21 cellular contexts compared by ENCODE assay signal in the genomic region with DNA sequence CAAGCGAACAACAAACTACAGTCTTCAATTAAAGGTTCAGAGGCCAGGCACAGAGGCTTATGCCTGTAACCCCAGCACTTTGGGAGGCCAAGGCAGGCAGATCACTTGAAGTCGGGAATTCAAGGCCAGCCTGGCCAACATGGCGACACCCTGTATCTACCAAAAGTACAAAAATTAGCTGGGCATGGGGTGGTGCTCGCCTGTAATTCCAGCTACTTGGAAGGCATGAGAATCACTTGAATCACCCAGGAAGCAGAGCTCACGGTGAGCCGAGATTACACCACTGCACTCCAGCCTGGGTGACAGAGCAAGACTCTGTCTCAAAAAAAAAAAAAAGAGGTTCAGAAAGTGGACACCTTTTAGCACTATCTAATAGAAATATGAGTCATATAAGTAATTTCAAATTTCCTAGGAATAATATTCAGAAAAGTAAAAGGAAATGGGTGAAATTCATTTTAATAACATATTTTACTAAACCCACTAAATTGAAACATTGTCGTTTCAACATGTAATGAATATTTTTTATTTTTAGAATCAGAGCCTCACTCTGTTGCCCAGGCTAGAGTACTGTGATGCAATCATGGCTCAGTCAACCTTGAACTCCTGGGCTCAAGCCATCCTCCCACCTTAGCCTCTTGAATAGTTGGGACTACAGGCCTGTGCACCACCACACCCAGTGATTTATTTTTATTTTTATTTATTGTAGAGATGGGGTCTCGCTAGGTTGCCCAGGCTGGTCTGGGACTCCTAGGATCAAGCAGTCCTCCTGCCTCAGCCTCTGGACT. TPM values are rescaled to one million over a fixed set of nuclear protein-coding genes. Genes with fewer than 3 reads are reported as not detected.
A peak's percentile ranks its signal among the peaks of the same experiment; 100 is the strongest.
DNase-seq lines count a peak whose midpoint lies in the region; ATAC-seq and TF ChIP-seq lines count a peak whose summit lies in the region.
"Had no signal": no experiment of that assay in that cellular context is flagged by ENCODE, and none has a peak within 500 bp of the region (broad histone marks: within the 10 kb centered on the region; RNA-seq: fewer than 3 reads in every experiment).

No MANE protein-coding gene starts in this region.

- H3K9me3 ChIP-seq in Panc1 (ENCODE audit: control insufficient read depth, insufficient read depth, low read depth, low read length) (no peaks in the 10 kb centered on the region), skeletal muscle satellite cell (replicated peaks; ENCODE audit: low read length) (no peaks in the 10 kb centered on the region)
- H3K9me3 ChIP-seq: SJSA1, spleen, tibial nerve had no signal

- BruUV-seq in Panc1 (replicated peaks; lab: Mats Ljungman, UMichigan): no TSS peak

- in situ Hi-C loops in Panc1 (cut with HindIII; ENCODE audit: low pct_unique_long_range_greater_than_20kb, low sequenced_read_pairs): no loop called here

- H3K27ac ChIP-seq in Panc1 (ENCODE audit: low read length): peak overlapping the region; percentile 41
- H3K27ac ChIP-seq: tibial nerve had no signal

- H3K36me3 Mint-ChIP-seq in activated naive CD4-positive, alpha-beta T cell treated with anti-CD3 and anti-CD28 coated beads for 36 hours (ENCODE audit: low read depth): no peaks in the 10 kb centered on the region
- H3K36me3 Mint-ChIP-seq: activated CD8-positive, alpha-beta memory T cell treated with anti-CD3 and anti-CD28 coated beads, Interleukin-2, amount 10 ng/mL, durations not matched to agents 7 days and 5 days had no signal

- no peak overlapping the region for H3K27ac Mint-ChIP-seq in activated naive CD4-positive, alpha-beta T cell treated with anti-CD3 and anti-CD28 coated beads for 36 hours
- H3K27ac Mint-ChIP-seq: activated CD8-positive, alpha-beta memory T cell treated with anti-CD3 and anti-CD28 coated beads, Interleukin-2, amount 10 ng/mL, durations not matched to agents 7 days and 5 days; H9; naive thymus-derived CD4-positive, alpha-beta T cell had no signal

- peaks cover 6% of the 10 kb centered on the region for H3K27me3 Mint-ChIP-seq in activated naive CD4-positive, alpha-beta T cell treated with anti-CD3 and anti-CD28 coated beads for 36 hours (ENCODE audit: low read depth)

- TF ChIP-seq CTCF in Panc1 (IDR thresholded peaks at IDR 0.05): no peak
- TF ChIP-seq CTCF in epithelial cell of proximal tubule (conservative IDR thresholded peaks at IDR 0.05; ENCODE audit: low read depth, low read length): no peak

- peak; percentile 59 for DNase-seq in HCEC 1CT
- no peak for DNase-seq in Panc1 (ENCODE audit: low read depth, low spot score)
- peak; percentile 81 for DNase-seq in epithelial cell of proximal tubule (ENCODE audit: low read depth)
- no peak for DNase-seq in activated naive CD4-positive, alpha-beta T cell treated with anti-CD3 and anti-CD28 coated beads for 36 hours
- DNase-seq: activated CD8-positive, alpha-beta memory T cell treated with anti-CD3 and anti-CD28 coated beads, Interleukin-2, amount 10 ng/mL, durations not matched to agents 7 days and 5 days; activated effector memory CD4-positive, alpha-beta T cell treated with Interleukin-2 at 50 U/mL for 16 hours; amniotic stem cell; C1 segment of cervical spinal cord; H9; naive thymus-derived CD4-positive, alpha-beta T cell; NCI-H1694 treated with DMSO at 0.1 percent for 48 hours; NCI-H2227 treated with DMSO at 0.1 percent for 48 hours; spleen; T1000 had no signal

- H3K36me3 ChIP-seq in Panc1 (ENCODE audit: control insufficient read depth, insufficient read depth, low read length) (no peaks in the 10 kb centered on the region), skeletal muscle satellite cell (ENCODE audit: insufficient read depth, low read length) (no peaks in the 10 kb centered on the region)
- H3K36me3 ChIP-seq: SJSA1, spleen, tibial nerve had no signal

- POLR2A ChIA-PET in Panc1 (lab: Charles Lee): interaction anchor here (0.7 kb wide), 1 partner anchor 219 kb away, joined by 5 read pairs; no protein-coding TSS in a partner anchor

- ATAC-seq in Panc1 (no peak), HG03196 (IDR thresholded peaks at IDR 0.05; ENCODE audit: unreplicated experiment) (no peak), GM19395 (IDR thresholded peaks at IDR 0.05; ENCODE audit: unreplicated experiment) (no peak)
- ATAC-seq: activated CD8-positive, alpha-beta memory T cell treated with anti-CD3 and anti-CD28 coated beads, Interleukin-2, amount 10 ng/mL, durations not matched to agents 7 days and 5 days; naive thymus-derived CD4-positive, alpha-beta T cell had no signal

- intact Hi-C loops in Panc1 (cut with micrococcal nuclease; ENCODE audit: unreplicated experiment): loop anchor here (10.0 kb wide), 1 partner anchor 141 kb away; the partner anchor contains the start of gene TANC2
- intact Hi-C loops in activated naive CD4-positive, alpha-beta T cell treated with anti-CD3 and anti-CD28 coated beads for 36 hours (cut with micrococcal nuclease): no loop called here

- no peak overlapping the region for H3K4me3 Mint-ChIP-seq in activated naive CD4-positive, alpha-beta T cell treated with anti-CD3 and anti-CD28 coated beads for 36 hours
- H3K4me3 Mint-ChIP-seq: activated CD8-positive, alpha-beta memory T cell treated with anti-CD3 and anti-CD28 coated beads, Interleukin-2, amount 10 ng/mL, durations not matched to agents 7 days and 5 days; H9; naive thymus-derived CD4-positive, alpha-beta T cell had no signal

- H3K9me3 Mint-ChIP-seq in activated naive CD4-positive, alpha-beta T cell treated with anti-CD3 and anti-CD28 coated beads for 36 hours: no peaks in the 10 kb centered on the region
- H3K9me3 Mint-ChIP-seq: H9 had no signal

- no peak overlapping the region for H3K4me2 ChIP-seq in skeletal muscle satellite cell (ENCODE audit: low read length)

- H3K4me1 Mint-ChIP-seq in activated naive CD4-positive, alpha-beta T cell treated with anti-CD3 and anti-CD28 coated beads for 36 hours (ENCODE audit: low read depth): peaks cover 6% of the 10 kb centered on the region

- peaks cover 43% of the 10 kb centered on the region for H3K4me1 ChIP-seq in Panc1 (ENCODE audit: control insufficient read depth, insufficient read depth, low read length)
- peaks cover 76% of the 10 kb centered on the region for H3K4me1 ChIP-seq in skeletal muscle satellite cell (ENCODE audit: control insufficient read depth, insufficient read depth, low read length)

- H3K27me3 ChIP-seq in Panc1 (ENCODE audit: control insufficient read depth, insufficient read depth, low read length) (no peaks in the 10 kb centered on the region), skeletal muscle satellite cell (ENCODE audit: control insufficient read depth, insufficient read depth, low read length) (no peaks in the 10 kb centered on the region)
- H3K27me3 ChIP-seq: SJSA1, spleen, tibial nerve had no signal

- CTCF ChIA-PET in Panc1 (lab: Charles Lee): interaction anchor here (0.6 kb wide), 1 partner anchor 524 kb away, joined by 3 read pairs; no protein-coding TSS in a partner anchor
- CTCF ChIA-PET in activated naive CD4-positive, alpha-beta T cell treated with anti-CD3 and anti-CD28 coated beads for 36 hours (lab: Charles Lee): no interaction called here

- peak overlapping the region; percentile 56 for H3K9ac ChIP-seq in skeletal muscle satellite cell (ENCODE audit: low read depth, low read length)

- H3K4me3 ChIP-seq in Panc1 (ENCODE audit: low read depth in 2 of 2, low read length in 2 of 2): no peak overlapping the region
- no peak overlapping the region for H3K4me3 ChIP-seq in epithelial cell of proximal tubule (ENCODE audit: low read depth, low read length)
- H3K4me3 ChIP-seq in skeletal muscle satellite cell (ENCODE audit: low read length): no peak overlapping the region
- H3K4me3 ChIP-seq: lung, SJSA1, spleen, tibial nerve had no signal

RNA-seq across cellular contexts. Expression of gene MARCHF10, which starts 15.2 kb away (rescaled TPM):
- total RNA-seq in Panc1 (2021; ENCODE audit: unreplicated experiment) (0.39 TPM), epithelial cell of proximal tubule (4.8 TPM in 1 of 2 replicates, not detected in the other)
- 0.91 TPM for polyA plus RNA-seq in Panc1 (2012; ENCODE audit: insufficient read length)
- total RNA-seq in skeletal muscle satellite cell (2012; rRNA removed): not detected in 2 replicates
- not detected for total RNA-seq in activated naive CD4-positive, alpha-beta T cell treated with anti-CD3 and anti-CD28 coated beads for 36 hours
- total RNA-seq: activated CD8-positive, alpha-beta memory T cell treated with anti-CD3 and anti-CD28 coated beads, Interleukin-2, amount 10 ng/mL, durations not matched to agents 7 days and 5 days; glomerular endothelial cell; H9; spleen had no signal

Comparison
In these comparisons a context has a peak if more than half of its experiments do, and no peak if none do; other contexts are left out.
1. DNase-seq: peak in HCEC 1CT (single experiment) and epithelial cell of proximal tubule (single experiment); none in Panc1 (single experiment) and activated naive CD4-positive, alpha-beta T cell treated with anti-CD3 and anti-CD28 coated beads for 36 hours (single experiment).